1 cellular context compared by ENCODE assay signal in genomic region chr16:1159325-1159972, GRCh38.
A peak's percentile ranks its signal among the peaks of the same experiment; 100 is the strongest.
TF ChIP-seq lines count a peak whose summit lies in the region.

No MANE protein-coding gene starts in this region.

TF ChIP-seq in K562, 482 proteins besides CTCF, POLR2A, EP300 and RAD21:
- TF ChIP-seq ESRRB (CRISPR knock-in tag; IDR thresholded peaks at IDR 0.05; ENCODE audit: borderline replicate concordance) = no peak
- no peak for TF ChIP-seq ZNF384 (IDR thresholded peaks at IDR 0.05; ENCODE audit: low read depth, low read length)
- no peak for TF ChIP-seq PYGO2 (tag; IDR thresholded peaks at IDR 0.05)
- no peak for TF ChIP-seq COPS2 (conservative IDR thresholded peaks at IDR 0.05)
- TF ChIP-seq CHD7 (IDR thresholded peaks at IDR 0.05; ENCODE audit: low read depth, low read length) = no peak
- TF ChIP-seq ILK (tag; IDR thresholded peaks at IDR 0.05; ENCODE audit: borderline replicate concordance, low read depth) = no peak
- peak; percentile 57; the same call in 1 of the 2 replicates for TF ChIP-seq ZNF263 (CRISPR knock-in tag; IDR thresholded peaks at IDR 0.05; ENCODE audit: borderline replicate concordance)
- no peak for TF ChIP-seq MCM2 (IDR thresholded peaks at IDR 0.05; ENCODE audit: low read depth)
